ENCODE assay signal across 1 cellular context in the genomic region with DNA sequence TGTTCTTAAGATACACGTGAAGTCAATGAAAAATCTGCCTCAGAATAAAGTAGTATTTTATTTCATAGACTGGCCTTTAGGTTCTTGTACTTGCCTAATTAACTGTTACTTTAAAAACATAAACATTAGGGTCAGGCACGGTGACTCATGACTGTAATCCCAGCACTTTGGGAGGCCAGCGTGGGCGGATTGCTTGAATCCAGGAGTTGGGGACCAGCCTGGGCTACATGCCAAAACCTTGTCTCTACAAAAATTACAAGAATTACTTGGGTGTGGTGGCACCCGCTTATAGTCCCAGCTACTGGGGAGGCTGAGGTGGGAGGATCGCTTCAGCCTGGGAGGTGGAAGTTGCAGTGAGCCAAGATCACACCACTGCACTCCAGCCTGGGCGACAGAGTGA.
TF ChIP-seq lines count a peak whose summit lies in the region.

No MANE protein-coding gene starts in this region.

TF ChIP-seq in IMR-90, 13 proteins besides CTCF, POLR2A, EP300 and RAD21:
- TF ChIP-seq FOS (IDR thresholded peaks at IDR 0.05; ENCODE audit: low read depth, low read length) (peak; percentile 84), RFX5 (IDR thresholded peaks at IDR 0.05; ENCODE audit: low read depth, low read length) (no peak), BHLHE40 (IDR thresholded peaks at IDR 0.05; ENCODE audit: low read depth, low read length) (0 out of 2 replicates have a peak, but pooled peaks have one; percentile 27), MAZ (IDR thresholded peaks at IDR 0.05; ENCODE audit: borderline replicate concordance, low read depth, low read length) (no peak), SMC3 (IDR thresholded peaks at IDR 0.05; ENCODE audit: low read depth, low read length) (no peak), RCOR1 (IDR thresholded peaks at IDR 0.05; ENCODE audit: insufficient replicate concordance, low read length) (no peak), MXI1 (IDR thresholded peaks at IDR 0.05; ENCODE audit: borderline replicate concordance, low read depth, low read length) (no peak), MAFK (IDR thresholded peaks at IDR 0.05; ENCODE audit: low read depth, low read length) (no peak), NFE2L2 (IDR thresholded peaks at IDR 0.05; ENCODE audit: low read depth, low read length) (no peak), ELK1 (IDR thresholded peaks at IDR 0.05; ENCODE audit: borderline replicate concordance, low read depth, low read length) (no peak), CEBPB (IDR thresholded peaks at IDR 0.05; ENCODE audit: low read depth, low read length) (peak; percentile 18; the same call in 1 of the 2 replicates), CHD1 (IDR thresholded peaks at IDR 0.05; ENCODE audit: low read depth, low read length) (no peak)
- TF ChIP-seq, protein P1, sequence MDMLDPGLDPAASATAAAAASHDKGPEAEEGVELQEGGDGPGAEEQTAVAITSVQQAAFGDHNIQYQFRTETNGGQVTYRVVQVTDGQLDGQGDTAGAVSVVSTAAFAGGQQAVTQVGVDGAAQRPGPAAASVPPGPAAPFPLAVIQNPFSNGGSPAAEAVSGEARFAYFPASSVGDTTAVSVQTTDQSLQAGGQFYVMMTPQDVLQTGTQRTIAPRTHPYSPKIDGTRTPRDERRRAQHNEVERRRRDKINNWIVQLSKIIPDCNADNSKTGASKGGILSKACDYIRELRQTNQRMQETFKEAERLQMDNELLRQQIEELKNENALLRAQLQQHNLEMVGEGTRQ (IDR thresholded peaks at IDR 0.05; ENCODE audit: low read depth, low read length), result no peak
TF ChIP-seq in IMR-90: peak in this region for 3.
